In the genomic region with DNA sequence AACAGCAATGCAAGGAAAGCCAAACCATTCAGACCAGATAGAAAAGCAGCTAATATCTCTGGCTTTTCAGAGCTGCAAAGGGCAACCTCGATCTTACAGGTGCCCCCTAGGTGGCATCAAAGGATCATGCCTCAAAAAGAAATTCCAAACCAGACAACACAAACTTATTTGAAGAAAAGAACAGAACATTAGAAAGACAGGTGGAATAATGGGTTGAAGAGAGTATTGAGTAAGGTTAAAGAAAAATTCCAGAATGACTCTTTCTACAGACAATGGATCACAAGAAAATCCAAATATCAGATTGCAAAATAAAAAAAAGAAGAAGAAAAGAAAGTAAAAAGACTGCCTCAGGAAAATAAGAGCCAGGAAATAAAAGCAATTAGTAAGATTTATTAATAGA, we compare ENCODE assay signal across 8 cellular contexts.
DNase-seq lines count a peak whose midpoint lies in the region; ATAC-seq and TF ChIP-seq lines count a peak whose summit lies in the region.

No MANE protein-coding gene starts in this region.

- peak; percentile 88 for TF ChIP-seq CTCF in DOHH2 (IDR thresholded peaks at IDR 0.05; ENCODE audit: low read depth, low read length, poor library complexity, severe bottlenecking)
- peak; percentile 79 for TF ChIP-seq CTCF in Loucy (conservative IDR thresholded peaks at IDR 0.05; ENCODE audit: low read length)
- peak; percentile 88 for TF ChIP-seq CTCF in MCF 10A (IDR thresholded peaks at IDR 0.05; ENCODE audit: unreplicated experiment)

- H3K4me1 Mint-ChIP-seq in MCF 10A (ENCODE audit: insufficient read depth, unreplicated experiment): peaks cover 19% of the 10 kb centered on the region
- peaks cover 6% of the 10 kb centered on the region for H3K4me1 Mint-ChIP-seq in stimulated activated naive CD8-positive, alpha-beta T cell treated with anti-CD3 and anti-CD28 coated beads, Interleukin-15, amount 100 ng/mL, for 72 hours
- H3K4me1 Mint-ChIP-seq in activated T-cell treated with anti-CD3 and anti-CD28 coated beads, Interleukin-2, amount 50 U/mL, for 4 hours (ENCODE audit: low read depth): peaks cover 18% of the 10 kb centered on the region

- no peak overlapping the region for H3K27ac ChIP-seq in DOHH2 (ENCODE audit: low read depth, low read length)
- no peak overlapping the region for H3K27ac ChIP-seq in mesenchymal stem cell (ENCODE audit: low read length, poor library complexity, severe bottlenecking)

- no peak overlapping the region for H3K18ac ChIP-seq in mesenchymal stem cell (ENCODE audit: low read depth in 1 of 2, low read length in 2 of 2)

- no CpG with 5 or more reads among the region's 1 CpG for WGBS in mesenchymal stem cell

- DNase-seq in MCF 10A (ENCODE audit: unreplicated experiment) (peak; percentile 42), mesenchymal stem cell (peak; percentile 7)
- no peak for DNase-seq in stimulated activated naive CD8-positive, alpha-beta T cell treated with anti-CD3 and anti-CD28 coated beads, Interleukin-15, amount 100 ng/mL, for 72 hours
- no peak for DNase-seq in activated T-cell treated with anti-CD3 and anti-CD28 coated beads, Interleukin-2, amount 50 U/mL, for 4 hours

- no peak overlapping the region for H4K8ac ChIP-seq in mesenchymal stem cell (ENCODE audit: low read length)

- POLR2A ChIA-PET in MCF 10A (lab: Yijun Ruan, JAX): interaction anchor here (0.7 to 1.4 kb wide), 5 partner anchors 12 to 597 kb away, joined by 3 to 6 read pairs (median 3); no protein-coding TSS in a partner anchor

- H3K4me1 ChIP-seq in DOHH2 (ENCODE audit: control insufficient read depth, low read length): no peaks in the 10 kb centered on the region
- peaks cover 5% of the 10 kb centered on the region for H3K4me1 ChIP-seq in Loucy (ENCODE audit: insufficient read depth, low read length, poor library complexity, severe bottlenecking)
- no peaks in the 10 kb centered on the region for H3K4me1 ChIP-seq in mesenchymal stem cell (ENCODE audit: control insufficient read depth, insufficient read depth, low read depth, low read length)

- no peak overlapping the region for H2BK5ac ChIP-seq in mesenchymal stem cell (ENCODE audit: low read depth, low read length, poor library complexity, severe bottlenecking)

- no peak for ATAC-seq in GM21390 (IDR thresholded peaks at IDR 0.05; ENCODE audit: unreplicated experiment)
- ATAC-seq in stimulated activated naive CD8-positive, alpha-beta T cell treated with anti-CD3 and anti-CD28 coated beads, Interleukin-15, amount 100 ng/mL, for 72 hours: no peak
- ATAC-seq in activated T-cell treated with anti-CD3 and anti-CD28 coated beads, Interleukin-2, amount 50 U/mL, for 4 hours: no peak
- no peak for ATAC-seq in GM18870 (IDR thresholded peaks at IDR 0.05; ENCODE audit: unreplicated experiment)

- 0 out of 2 replicates have a peak, but pooled peaks cover 3% of the 10 kb centered on the region for H4K20me1 ChIP-seq in DOHH2 (ENCODE audit: control insufficient read depth, insufficient read depth, low read depth, low read length)
- peaks cover 8% of the 10 kb centered on the region for H4K20me1 ChIP-seq in Loucy (ENCODE audit: insufficient read depth, low read length, poor library complexity, severe bottlenecking)

- no peaks in the 10 kb centered on the region for H3K79me1 ChIP-seq in mesenchymal stem cell (replicated peaks; ENCODE audit: low read length, poor library complexity, severe bottlenecking)

- no TSS peak for BruUV-seq in MCF 10A (replicated peaks; lab: Mats Ljungman, UMichigan)

- CTCF ChIA-PET in MCF 10A (lab: Yijun Ruan, JAX): interaction anchor here (0.6 to 8.5 kb wide), 48 partner anchors 8 to 1472 kb away, joined by 3 to 135 read pairs (median 5); no protein-coding TSS in a partner anchor

- H3K4ac ChIP-seq in mesenchymal stem cell (ENCODE audit: low read depth in 1 of 2, low read length in 2 of 2): no peak overlapping the region

- H3K27ac Mint-ChIP-seq in MCF 10A (ENCODE audit: low read depth, unreplicated experiment): no peak overlapping the region
- H3K27ac Mint-ChIP-seq in stimulated activated naive CD8-positive, alpha-beta T cell treated with anti-CD3 and anti-CD28 coated beads, Interleukin-15, amount 100 ng/mL, for 72 hours: no peak overlapping the region

- H2AFZ ChIP-seq in Loucy (ENCODE audit: low read length): no peak overlapping the region
- no peak overlapping the region for H2AFZ ChIP-seq in mesenchymal stem cell (ENCODE audit: low read depth, low read length)

- no peak overlapping the region for H2AK5ac ChIP-seq in mesenchymal stem cell (ENCODE audit: low read length, severe bottlenecking)

- H2BK12ac ChIP-seq in mesenchymal stem cell (ENCODE audit: low read length in 2 of 2): no peak overlapping the region

- H2BK15ac ChIP-seq in mesenchymal stem cell (ENCODE audit: low read depth, poor library complexity, severe bottlenecking): no peak overlapping the region

- no peaks in the 10 kb centered on the region for H3F3A ChIP-seq in DOHH2 (ENCODE audit: control insufficient read depth, insufficient read depth)
- no peaks in the 10 kb centered on the region for H3F3A ChIP-seq in Loucy (ENCODE audit: low read depth)

- intact Hi-C loops in MCF 10A (cut with micrococcal nuclease): loop anchor here (1.0 to 10.0 kb wide), 9 partner anchors 117 to 872 kb away; no protein-coding TSS in a partner anchor

- H3K9ac ChIP-seq in Loucy (ENCODE audit: low read depth, low read length, poor library complexity, severe bottlenecking): no peak overlapping the region
- H3K9ac ChIP-seq in mesenchymal stem cell (ENCODE audit: low read length): no peak overlapping the region

- H3K4me3 ChIP-seq in DOHH2 (ENCODE audit: low read length): no peak overlapping the region
- H3K4me3 ChIP-seq in Loucy (ENCODE audit: low read length, poor library complexity, severe bottlenecking): no peak overlapping the region
- no peak overlapping the region for H3K4me3 ChIP-seq in mesenchymal stem cell (ENCODE audit: insufficient read depth in 1 of 2, low read depth in 1 of 2, low read length in 2 of 2)

- H3K14ac ChIP-seq in mesenchymal stem cell (ENCODE audit: low read length in 2 of 2): no peak overlapping the region

- no peak overlapping the region for H3K4me2 ChIP-seq in DOHH2 (ENCODE audit: low read length)
- no peak overlapping the region for H3K4me2 ChIP-seq in Loucy (ENCODE audit: low read depth, low read length, poor library complexity, severe bottlenecking)
- H3K4me2 ChIP-seq in mesenchymal stem cell (ENCODE audit: low read length, poor library complexity, severe bottlenecking): no peak overlapping the region

- H3K23ac ChIP-seq in mesenchymal stem cell (ENCODE audit: low read length in 2 of 2): no peak overlapping the region

- H4K91ac ChIP-seq in mesenchymal stem cell (ENCODE audit: low read length): no peak overlapping the region

- H3K36me3 ChIP-seq in DOHH2 (ENCODE audit: control insufficient read depth, low read length): no peaks in the 10 kb centered on the region; the same call in 1 of the 2 replicates
- peaks cover 29% of the 10 kb centered on the region for H3K36me3 ChIP-seq in Loucy (ENCODE audit: insufficient read depth, low read length)
- no peaks in the 10 kb centered on the region for H3K36me3 ChIP-seq in mesenchymal stem cell (ENCODE audit: control insufficient read depth in 1 of 2, insufficient read depth in 2 of 2, low read depth in 1 of 2, low read length in 2 of 2)

- H3K9me3 ChIP-seq in DOHH2 (ENCODE audit: control insufficient read depth, insufficient read depth, low read length): no peaks in the 10 kb centered on the region
- H3K9me3 ChIP-seq in Loucy (ENCODE audit: insufficient read depth, low read depth, low read length): no peaks in the 10 kb centered on the region
- H3K9me3 ChIP-seq in mesenchymal stem cell (ENCODE audit: control insufficient read depth, low read length): no peaks in the 10 kb centered on the region

- H3K27me3 Mint-ChIP-seq in MCF 10A (ENCODE audit: insufficient read depth, unreplicated experiment): peaks cover 30% of the 10 kb centered on the region
- no peaks in the 10 kb centered on the region for H3K27me3 Mint-ChIP-seq in stimulated activated naive CD8-positive, alpha-beta T cell treated with anti-CD3 and anti-CD28 coated beads, Interleukin-15, amount 100 ng/mL, for 72 hours
- no peaks in the 10 kb centered on the region for H3K27me3 Mint-ChIP-seq in activated T-cell treated with anti-CD3 and anti-CD28 coated beads, Interleukin-2, amount 50 U/mL, for 4 hours (ENCODE audit: low read depth)

- no peaks in the 10 kb centered on the region for H3K27me3 ChIP-seq in DOHH2 (ENCODE audit: control insufficient read depth, low read length)
- H3K27me3 ChIP-seq in Loucy (ENCODE audit: insufficient read depth, low read length, poor library complexity, severe bottlenecking): no peaks in the 10 kb centered on the region
- H3K27me3 ChIP-seq in mesenchymal stem cell (ENCODE audit: control insufficient read depth in 1 of 2, insufficient read depth in 1 of 2, low read length in 2 of 2): no peaks in the 10 kb centered on the region

- no peaks in the 10 kb centered on the region for H3K9me3 Mint-ChIP-seq in MCF 10A (ENCODE audit: unreplicated experiment)
- H3K9me3 Mint-ChIP-seq in stimulated activated naive CD8-positive, alpha-beta T cell treated with anti-CD3 and anti-CD28 coated beads, Interleukin-15, amount 100 ng/mL, for 72 hours: no peaks in the 10 kb centered on the region
- H3K9me3 Mint-ChIP-seq in activated T-cell treated with anti-CD3 and anti-CD28 coated beads, Interleukin-2, amount 50 U/mL, for 4 hours: no peaks in the 10 kb centered on the region

- no peaks in the 10 kb centered on the region for H3K36me3 Mint-ChIP-seq in MCF 10A (ENCODE audit: insufficient read depth, unreplicated experiment)
- peaks cover 8% of the 10 kb centered on the region for H3K36me3 Mint-ChIP-seq in activated T-cell treated with anti-CD3 and anti-CD28 coated beads, Interleukin-2, amount 50 U/mL, for 4 hours (ENCODE audit: insufficient read depth)

- no peak overlapping the region for H3K4me3 Mint-ChIP-seq in MCF 10A (ENCODE audit: unreplicated experiment)
- no peak overlapping the region for H3K4me3 Mint-ChIP-seq in stimulated activated naive CD8-positive, alpha-beta T cell treated with anti-CD3 and anti-CD28 coated beads, Interleukin-15, amount 100 ng/mL, for 72 hours
- H3K4me3 Mint-ChIP-seq in activated T-cell treated with anti-CD3 and anti-CD28 coated beads, Interleukin-2, amount 50 U/mL, for 4 hours: no peak overlapping the region

- no peak overlapping the region for H2BK120ac ChIP-seq in mesenchymal stem cell (ENCODE audit: low read depth, low read length)

- H3K79me2 ChIP-seq in DOHH2 (ENCODE audit: control insufficient read depth, low read length) (no peaks in the 10 kb centered on the region), Loucy (ENCODE audit: insufficient read depth, low read length) (no peaks in the 10 kb centered on the region)

- H3K9me2 ChIP-seq in DOHH2 (replicated peaks; ENCODE audit: control insufficient read depth, low read length) (no peaks in the 10 kb centered on the region), Loucy (replicated peaks; ENCODE audit: low read depth, low read length) (no peaks in the 10 kb centered on the region)

Comparison
In these comparisons a context has a peak if more than half of its experiments do, and no peak if none do; other contexts are left out.
1. DNase-seq: peak in MCF 10A (single experiment) and mesenchymal stem cell (single experiment); none in stimulated activated naive CD8-positive, alpha-beta T cell treated with anti-CD3 and anti-CD28 coated beads, Interleukin-15, amount 100 ng/mL, for 72 hours (0 of 2) and activated T-cell treated with anti-CD3 and anti-CD28 coated beads, Interleukin-2, amount 50 U/mL, for 4 hours (single experiment).
2. Peak in every context shown above with its lines, with median percentiles within 50 percentile points of each other: CTCF ChIP-seq.